Comparison of ENCODE assay signal across 8 cellular contexts in the genomic region with DNA sequence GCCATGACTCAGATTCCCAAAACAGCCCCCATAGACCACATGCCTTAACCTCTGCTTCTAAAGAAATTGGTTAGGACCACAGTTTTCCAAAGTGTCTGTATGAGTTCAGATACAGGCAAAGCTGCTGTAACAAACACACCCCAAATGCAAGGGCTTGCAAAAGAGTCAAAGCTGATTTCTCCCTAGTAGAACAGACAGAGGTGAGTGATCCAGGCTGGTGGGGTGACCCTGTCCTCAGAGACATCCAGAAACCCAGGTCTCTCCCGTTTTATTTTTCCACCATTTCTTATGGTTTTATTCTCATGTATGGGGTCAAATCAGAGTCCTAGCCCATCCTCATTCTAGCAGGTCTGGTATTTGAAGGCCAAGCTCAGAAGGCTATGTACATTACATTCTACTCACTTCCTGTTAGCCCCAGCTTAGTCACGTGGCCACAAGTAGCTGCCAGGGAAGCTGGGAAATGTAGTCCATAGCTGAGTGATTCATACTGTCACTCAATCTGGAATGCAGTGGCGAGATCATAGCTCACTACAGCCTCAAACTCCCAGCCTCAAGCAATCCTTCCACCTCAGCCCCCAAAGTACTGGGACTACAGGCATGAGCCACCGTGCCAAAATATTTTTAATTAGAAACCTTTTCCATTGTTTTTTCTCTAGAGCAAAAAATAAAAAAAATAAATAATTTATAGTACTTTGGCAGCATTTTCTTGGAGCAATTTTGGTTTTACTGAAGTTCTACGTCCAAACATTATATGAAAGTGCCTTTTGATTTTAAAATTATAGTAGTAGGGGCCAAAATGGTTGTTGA.
A peak's percentile ranks its signal among the peaks of the same experiment; 100 is the strongest.
DNase-seq lines count a peak whose midpoint lies in the region; ATAC-seq, FAIRE-seq and TF ChIP-seq lines count a peak whose summit lies in the region.

No MANE protein-coding gene starts in this region.

- H3K9me3 ChIP-seq in psoas muscle, result no peaks in the 10 kb centered on the region

- TF ChIP-seq CTCF in choroid plexus epithelial cell (conservative IDR thresholded peaks at IDR 0.05; ENCODE audit: low read depth, low read length) (no peak), psoas muscle (IDR thresholded peaks at IDR 0.05) (no peak)

- FAIRE-seq in GM12891 (lab: Jason Lieb, UNC), result peak; percentile 85

- intact Hi-C loops in psoas muscle (cut with DNase I), result no loop called here

- ATAC-seq in psoas muscle (peak in 3 of 4 donors; percentile 48 to 70 (median 67)), HG02678 (IDR thresholded peaks at IDR 0.05; ENCODE audit: unreplicated experiment) (no peak), GM21786 (IDR thresholded peaks at IDR 0.05; ENCODE audit: unreplicated experiment) (no peak)

- TF ChIP-seq POLR2A in GM12891 (IDR thresholded peaks at IDR 0.05; ENCODE audit: low read depth, low read length), result no peak

- no peaks in the 10 kb centered on the region for H3K4me1 ChIP-seq in psoas muscle

- 64 to 72% (median 66%) methylated on average over 5 of the region's 5 CpGs for whole genome bisulfite sequencing in psoas muscle, 3 donors

- no peak overlapping the region for H3K4me3 ChIP-seq in choroid plexus epithelial cell (ENCODE audit: low read depth, low read length)
- H3K4me3 ChIP-seq in psoas muscle, result no peak overlapping the region

- H3K27ac ChIP-seq in psoas muscle, result no peak overlapping the region

- no peaks in the 10 kb centered on the region for H3K27me3 ChIP-seq in psoas muscle (ENCODE audit: insufficient read depth in 3 of 3, low read length in 2 of 3)

- DNase-seq in 8988T, result peak; percentile 54
- peak; percentile 56 for DNase-seq in GM12891 (ENCODE audit: insufficient read length, low spot score)
- DNase-seq in NOMO-1 (lab: John Stamatoyannopoulos, UW; ENCODE audit: unreplicated experiment in 2 of 2), result peak; percentile 30 to 47
- peak; percentile 85 for DNase-seq in choroid plexus epithelial cell (ENCODE audit: low read depth)
- DNase-seq in psoas muscle, result no peak
- no peak for DNase-seq in central memory CD4-positive, alpha-beta T cell

- H3K36me3 ChIP-seq in psoas muscle (ENCODE audit: insufficient read depth in 1 of 2, low read depth in 1 of 2), result no peaks in the 10 kb centered on the region

TF ChIP-seq in GM12891, 5 proteins besides CTCF, POLR2A, EP300 and RAD21:
- peak; percentile 52; the same call in 1 of the 2 replicates for TF ChIP-seq SPI1 (IDR thresholded peaks at IDR 0.05; ENCODE audit: low read depth, low read length)
- TF ChIP-seq PAX5 (IDR thresholded peaks at IDR 0.05; ENCODE audit: insufficient read depth, low read length, severe bottlenecking), result no peak

Comparison
In these comparisons a context has a peak if more than half of its experiments do, and no peak if none do; other contexts are left out.
1. DNase-seq: peak in 8988T (single experiment), GM12891 (single experiment), NOMO-1 (2 of 2) and choroid plexus epithelial cell (single experiment); none in psoas muscle (0 of 2) and central memory CD4-positive, alpha-beta T cell (single experiment).
2. ATAC-seq: peak in psoas muscle (3 of 4); none in HG02678 (single experiment) and GM21786 (single experiment).